ENCODE assay signal across 8 cellular contexts in the genomic region with DNA sequence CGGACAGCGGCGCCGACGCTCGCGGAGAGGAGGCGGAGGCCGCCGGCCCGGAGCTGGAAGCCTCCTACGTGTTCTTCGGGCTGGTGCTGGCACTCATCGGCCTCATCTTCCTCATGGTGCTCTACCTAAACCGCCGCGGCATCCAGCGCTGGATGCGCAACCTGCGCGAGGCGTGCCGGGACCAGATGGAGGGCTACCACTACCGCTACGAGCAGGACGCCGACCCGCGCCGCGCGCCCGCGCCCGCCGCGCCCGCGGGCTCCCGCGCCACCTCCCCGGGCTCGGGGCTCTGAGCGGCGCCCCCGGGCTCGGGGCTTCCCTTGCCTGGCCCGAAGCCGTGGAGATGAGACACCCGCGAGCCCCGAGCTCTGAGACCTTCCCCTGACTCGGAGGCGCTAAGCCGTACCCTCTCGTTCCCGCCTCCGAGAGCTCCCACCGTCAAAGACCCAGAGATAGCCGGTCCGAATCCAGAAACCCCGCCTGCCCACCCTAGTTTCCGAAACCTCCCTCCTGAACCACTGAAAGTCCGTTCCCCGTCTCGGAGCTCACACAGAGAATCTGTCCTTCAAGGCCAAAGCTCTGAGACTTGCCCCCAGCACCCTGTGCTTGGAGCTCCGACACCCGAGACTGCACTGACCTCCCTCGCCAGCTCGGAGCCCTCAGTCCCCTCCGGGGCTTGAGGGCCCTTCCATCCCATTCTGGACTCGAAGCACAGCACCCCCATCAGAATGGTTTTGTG. TPM values are rescaled to one million over a fixed set of nuclear protein-coding genes. Genes with fewer than 3 reads are reported as not detected.
DNase-seq lines count a peak whose midpoint lies in the region; ATAC-seq, FAIRE-seq and TF ChIP-seq lines count a peak whose summit lies in the region.

No MANE protein-coding gene starts in this region.

- H3K56ac ChIP-seq in IMR-90 (ENCODE audit: extremely low read depth, insufficient read depth, low read length), result no peak overlapping the region

- H2BK5ac ChIP-seq in IMR-90 (ENCODE audit: low read depth, low read length, poor library complexity, severe bottlenecking), result no peak overlapping the region

- H3K27me3 ChIP-seq in GM06990 (replicated peaks; ENCODE audit: control insufficient read depth, insufficient read depth, low read length), result peaks cover 3% of the 10 kb centered on the region
- H3K27me3 ChIP-seq in IMR-90 (ENCODE audit: control insufficient read depth, insufficient read depth, low read length), result peaks cover 91% of the 10 kb centered on the region
- peaks cover 66% of the 10 kb centered on the region for H3K27me3 ChIP-seq in ectodermal cell (ENCODE audit: control insufficient read depth, insufficient read depth, low read length, poor library complexity, severe bottlenecking)
- H3K27me3 ChIP-seq in pancreas, result peaks cover 0 to 4% (median 0%) of the 10 kb centered on the region in 4 donors

- H2BK120ac ChIP-seq in IMR-90 (ENCODE audit: low read depth, low read length), result no peak overlapping the region

- no peaks in the 10 kb centered on the region for H3K9me3 ChIP-seq in IMR-90 (ENCODE audit: control insufficient read depth, insufficient read depth, low read length)
- H3K9me3 ChIP-seq in ectodermal cell (ENCODE audit: control insufficient read depth, low read length), result no peaks in the 10 kb centered on the region
- no peaks in the 10 kb centered on the region for H3K9me3 ChIP-seq in pancreas

- H4K20me1 ChIP-seq in IMR-90 (ENCODE audit: insufficient read depth, low read length), result no peaks in the 10 kb centered on the region; the same call in 1 of the 2 replicates

- H2AK5ac ChIP-seq in IMR-90 (ENCODE audit: low read depth, low read length), result no peak overlapping the region

- dilution Hi-C loops in IMR-90 (cut with HindIII; ENCODE audit: low sequenced_read_pairs, unreplicated experiment), result no loop called here

- H2AFZ ChIP-seq in IMR-90 (replicated peaks; ENCODE audit: low read length, poor library complexity), result peak overlapping the region; percentile 97

- H3K18ac ChIP-seq in IMR-90 (ENCODE audit: low read depth, low read length), result no peak overlapping the region

- H3K9ac ChIP-seq in IMR-90 (ENCODE audit: low read depth, low read length), result no peak overlapping the region

- intact Hi-C loops in IMR-90 (cut with micrococcal nuclease) (loop anchor here (2.0 kb wide), 2 partner anchors 97 to 219 kb away; no protein-coding TSS in a partner anchor), pancreas (cut with DNase I) (loop anchor here in 1 of 3 donors (10.0 kb wide), 2 partner anchors 217 to 307 kb away; no protein-coding TSS in a partner anchor)

- H2BK15ac ChIP-seq in IMR-90 (ENCODE audit: low read depth, low read length), result no peak overlapping the region; the same call in 2 of the 3 replicates

- 3% methylated on average over 36 of the region's 72 CpGs; no CpG with 5 or more reads in 1 of the 2 experiments for WGBS in IMR-90 (ENCODE audit: extremely low coverage in 2 of 2, insufficient read length in 1 of 2), 2 experiments
- WGBS in ectodermal cell, 2 experiments, result 7 to 9% methylated on average over 72 of the region's 72 CpGs
- WGBS in pancreas, 2 donors, result 13 to 14% methylated on average over 57 to 72 of the region's 72 CpGs

- H3K27ac ChIP-seq in IMR-90 (ENCODE audit: insufficient read depth, low read length) (no peak overlapping the region), ectodermal cell (ENCODE audit: insufficient read depth, low read depth, low read length, poor library complexity, severe bottlenecking) (no peak overlapping the region), pancreas (no peak overlapping the region)

- H3K14ac ChIP-seq in IMR-90 (replicated peaks; ENCODE audit: low read depth, low read length), result no peak overlapping the region

- H3K36me3 ChIP-seq in GM06990 (ENCODE audit: control insufficient read depth, insufficient read depth, low read length), result no peaks in the 10 kb centered on the region
- no peaks in the 10 kb centered on the region for H3K36me3 ChIP-seq in IMR-90 (ENCODE audit: control insufficient read depth, insufficient read depth, low read length)
- no peaks in the 10 kb centered on the region for H3K36me3 ChIP-seq in ectodermal cell (ENCODE audit: control insufficient read depth, insufficient read depth, low read length)
- H3K36me3 ChIP-seq in pancreas, result no peaks in the 10 kb centered on the region

- no peaks in the 10 kb centered on the region for H3K9me1 ChIP-seq in IMR-90 (ENCODE audit: insufficient read depth, low read length)

- no peak for FAIRE-seq in pancreas (lab: Jason Lieb, UNC)
- FAIRE-seq in RCC 7860 (lab: Jason Lieb, UNC), result no peak

- no peak for DNase-seq in GM06990 (ENCODE audit: extremely low read depth, insufficient read length)
- no peak for DNase-seq in IMR-90
- no peak for DNase-seq in pancreas
- no peak for DNase-seq in stimulated activated CD4-positive, alpha-beta T cell treated with anti-CD3 and anti-CD28 coated beads, Interleukin-4, amount 100 ng/mL, for 4 hours
- no peak for DNase-seq in RCC 7860 (ENCODE audit: low spot score)

- ATAC-seq in IMR-90 (ENCODE audit: low read depth), result peak; percentile 28; the same call in 1 of the 2 replicates
- ATAC-seq in pancreas, result peak in 1 of 4 donors; percentile 24
- no peak for ATAC-seq in HG03097 (IDR thresholded peaks at IDR 0.05; ENCODE audit: low FRiP score, unreplicated experiment)
- ATAC-seq in HG02571 (IDR thresholded peaks at IDR 0.05; ENCODE audit: unreplicated experiment), result no peak

- no peak for TF ChIP-seq POLR2A in IMR-90 (IDR thresholded peaks at IDR 0.05; ENCODE audit: low read depth, low read length)

- no peak for TF ChIP-seq CTCF in GM06990 (IDR thresholded peaks at IDR 0.05; ENCODE audit: insufficient read depth, low read length, poor library complexity, severe bottlenecking)
- no peak for TF ChIP-seq CTCF in IMR-90 (conservative IDR thresholded peaks at IDR 0.05; ENCODE audit: low read depth, low read length)
- TF ChIP-seq CTCF in pancreas (IDR thresholded peaks at IDR 0.05), result peak in 1 of 4 donors; percentile 4

- POLR2A ChIA-PET in IMR-90 (lab: Charles Lee; ENCODE audit: unreplicated experiment), result no interaction called here

- H4K8ac ChIP-seq in IMR-90 (ENCODE audit: low read depth in 2 of 2, low read length in 2 of 2), result no peak overlapping the region

- H3K4me3 ChIP-seq in GM06990 (replicated peaks; ENCODE audit: low read depth, low read length), result peak overlapping the region; percentile 45
- peak overlapping the region; percentile 51 for H3K4me3 ChIP-seq in IMR-90 (ENCODE audit: insufficient read depth, low read depth, low read length)
- peak overlapping the region; percentile 39 for H3K4me3 ChIP-seq in ectodermal cell (ENCODE audit: insufficient read depth, low read depth, low read length)
- H3K4me3 ChIP-seq in pancreas, result peak overlapping the region in 3 of 4 donors; percentile 10 to 46 (median 32)

- H2BK20ac ChIP-seq in IMR-90 (ENCODE audit: low read depth, low read length), result no peak overlapping the region

- no peak overlapping the region for H3K4ac ChIP-seq in IMR-90 (ENCODE audit: low read depth, low read length)

- no peaks in the 10 kb centered on the region for H3K4me1 ChIP-seq in IMR-90 (ENCODE audit: control insufficient read depth, insufficient read depth, low read length)
- peaks cover 12% of the 10 kb centered on the region for H3K4me1 ChIP-seq in ectodermal cell (ENCODE audit: control insufficient read depth, insufficient read depth, low read length)
- H3K4me1 ChIP-seq in pancreas, result peaks cover 0 to 3% (median 0%) of the 10 kb centered on the region in 3 donors

- no peak for TF ChIP-seq RAD21 in IMR-90 (IDR thresholded peaks at IDR 0.05; ENCODE audit: low read length)

- BruUV-seq in IMR-90 (replicated peaks; lab: Mats Ljungman, UMichigan), result no TSS peak

- no peaks in the 10 kb centered on the region for H3K79me1 ChIP-seq in IMR-90 (ENCODE audit: low read depth in 1 of 2, low read length in 2 of 2)

- H4K5ac ChIP-seq in IMR-90 (ENCODE audit: low read depth, low read length), result no peak overlapping the region

- in situ Hi-C loops in IMR-90 (cut with MboI; ENCODE audit: low sequenced_read_pairs), result no loop called here

- peak overlapping the region; percentile 24 for H3K23ac ChIP-seq in IMR-90 (ENCODE audit: low read depth, low read length)

- H2AK9ac ChIP-seq in IMR-90 (replicated peaks; ENCODE audit: low read depth, low read length, poor library complexity), result no peak overlapping the region

- H4K91ac ChIP-seq in IMR-90 (ENCODE audit: insufficient read depth, low read depth, low read length), result no peak overlapping the region

- peak overlapping the region; percentile 74 for H3K4me2 ChIP-seq in IMR-90 (ENCODE audit: low read depth, low read length)

- CTCF ChIA-PET in IMR-90 (lab: Yijun Ruan, JAX), result interaction anchor here (0.7 to 2.4 kb wide), 14 partner anchors 8 to 310 kb away, joined by 3 to 10 read pairs (median 4); no protein-coding TSS in a partner anchor

TF ChIP-seq in IMR-90, 13 proteins besides CTCF, POLR2A, EP300 and RAD21:
- TF ChIP-seq FOS (IDR thresholded peaks at IDR 0.05; ENCODE audit: low read depth, low read length), result no peak
- TF ChIP-seq, protein P1, sequence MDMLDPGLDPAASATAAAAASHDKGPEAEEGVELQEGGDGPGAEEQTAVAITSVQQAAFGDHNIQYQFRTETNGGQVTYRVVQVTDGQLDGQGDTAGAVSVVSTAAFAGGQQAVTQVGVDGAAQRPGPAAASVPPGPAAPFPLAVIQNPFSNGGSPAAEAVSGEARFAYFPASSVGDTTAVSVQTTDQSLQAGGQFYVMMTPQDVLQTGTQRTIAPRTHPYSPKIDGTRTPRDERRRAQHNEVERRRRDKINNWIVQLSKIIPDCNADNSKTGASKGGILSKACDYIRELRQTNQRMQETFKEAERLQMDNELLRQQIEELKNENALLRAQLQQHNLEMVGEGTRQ (IDR thresholded peaks at IDR 0.05; ENCODE audit: low read depth, low read length), result no peak
- TF ChIP-seq MAFK (IDR thresholded peaks at IDR 0.05; ENCODE audit: low read depth, low read length), result no peak

RNA-seq across cellular contexts. Expression of gene TPBGL, which starts 1.5 kb away (rescaled TPM):
- not detected in 2 replicates for total RNA-seq in IMR-90 (2012; rRNA removed)
- not detected in 2 replicates for polyA plus RNA-seq in IMR-90 (2012; rRNA removed)
- 0.05 TPM in 1 of 2 replicates, not detected in the other for polyA plus RNA-seq in IMR-90 (2012; cell fraction: cytosol; rRNA removed)
- polyA plus RNA-seq in IMR-90 (2012; cell fraction: nucleus; rRNA removed; ENCODE audit: low replicate concordance), result not detected in 2 replicates
- polyA plus RNA-seq in ectodermal cell (2013, experiment 1 of 4), result not detected
- polyA plus RNA-seq in ectodermal cell (2013, experiment 2 of 4), result 0.34 TPM
- 0.21 TPM for polyA plus RNA-seq in ectodermal cell (2013, experiment 3 of 4)
- 0.28 TPM for polyA plus RNA-seq in ectodermal cell (2013, experiment 4 of 4)
- under 1 TPM in 5 of 6 donors, not detected in 1; 0.08 to 0.28 (median 0.12) TPM for total RNA-seq in pancreas
- polyA plus RNA-seq in pancreas, result under 1 TPM; 0.04 to 0.07 TPM
